Comparison of ENCODE assay signal across 1 cellular context in the genomic region with DNA sequence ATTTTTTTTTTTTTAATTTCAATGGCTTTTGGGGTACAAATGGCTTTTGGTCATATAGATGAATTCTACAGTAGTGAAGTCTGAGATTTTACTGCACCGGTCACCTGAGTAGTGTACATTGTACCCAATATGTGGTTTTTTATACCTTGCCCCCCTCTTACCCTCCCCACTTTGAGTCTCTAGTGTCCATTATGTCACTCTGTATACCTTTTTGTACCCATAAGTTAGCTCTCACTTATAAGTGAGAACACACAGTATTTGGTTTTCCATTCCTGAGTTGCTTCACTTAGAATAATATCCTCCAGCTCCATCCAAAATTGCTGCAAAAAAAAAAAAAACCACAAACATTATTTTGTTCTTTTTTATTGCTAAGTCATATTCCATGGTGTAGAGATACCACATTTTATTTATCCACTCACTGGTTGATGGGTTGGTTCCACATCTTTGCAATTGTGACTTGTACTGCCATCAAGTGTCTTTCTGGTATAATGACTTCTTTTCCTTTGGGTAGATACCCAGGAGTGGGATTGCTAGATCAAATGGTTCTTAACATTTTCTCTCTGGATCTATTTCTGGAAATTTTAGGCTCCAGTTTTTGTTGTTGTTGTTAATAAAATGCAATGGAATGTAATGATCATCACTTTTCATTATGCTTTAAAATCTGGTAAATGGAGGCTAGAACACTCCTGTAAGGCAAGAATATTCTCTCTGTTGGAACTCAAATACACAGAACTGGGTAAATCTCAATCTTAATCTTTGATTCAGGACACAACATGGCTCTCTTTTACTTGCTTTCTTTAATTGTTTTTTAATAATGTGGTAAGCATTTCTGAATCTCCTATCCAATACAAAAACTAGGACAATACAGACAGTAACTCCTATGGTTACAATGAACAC.
A peak's percentile ranks its signal among the peaks of the same experiment; 100 is the strongest.
TF ChIP-seq lines count a peak whose summit lies in the region.

No MANE protein-coding gene starts in this region.

TF ChIP-seq in GM12878, 131 proteins besides CTCF, POLR2A, EP300 and RAD21:
- TF ChIP-seq ATF7 (IDR thresholded peaks at IDR 0.05; ENCODE audit: low read depth) (0 out of 2 replicates have a peak, but pooled peaks have one; percentile 10), IKZF2 (IDR thresholded peaks at IDR 0.05) (0 out of 4 replicates have a peak, but pooled peaks of 1 of the 2 experiments have one; percentile 12), SMC3 (IDR thresholded peaks at IDR 0.05; ENCODE audit: borderline replicate concordance, low read length) (peak; percentile 45; the same call in 1 of the 2 replicates), SMAD5 (IDR thresholded peaks at IDR 0.05; ENCODE audit: low read depth) (no peak), EGR1 (IDR thresholded peaks at IDR 0.05; ENCODE audit: borderline replicate concordance in 1 of 2, low read depth in 2 of 2, low read length in 2 of 2) (no peak)
- TF ChIP-seq, protein P1, sequence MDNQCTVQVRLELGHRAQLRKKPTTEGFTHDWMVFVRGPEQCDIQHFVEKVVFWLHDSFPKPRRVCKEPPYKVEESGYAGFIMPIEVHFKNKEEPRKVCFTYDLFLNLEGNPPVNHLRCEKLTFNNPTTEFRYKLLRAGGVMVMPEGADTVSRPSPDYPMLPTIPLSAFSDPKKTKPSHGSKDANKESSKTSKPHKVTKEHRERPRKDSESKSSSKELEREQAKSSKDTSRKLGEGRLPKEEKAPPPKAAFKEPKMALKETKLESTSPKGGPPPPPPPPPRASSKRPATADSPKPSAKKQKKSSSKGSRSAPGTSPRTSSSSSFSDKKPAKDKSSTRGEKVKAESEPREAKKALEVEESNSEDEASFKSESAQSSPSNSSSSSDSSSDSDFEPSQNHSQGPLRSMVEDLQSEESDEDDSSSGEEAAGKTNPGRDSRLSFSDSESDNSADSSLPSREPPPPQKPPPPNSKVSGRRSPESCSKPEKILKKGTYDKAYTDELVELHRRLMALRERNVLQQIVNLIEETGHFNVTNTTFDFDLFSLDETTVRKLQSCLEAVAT (IDR thresholded peaks at IDR 0.05), result peak; percentile 34; the same call in 1 of the 2 replicates
